Comparison of ENCODE assay signal across 8 cellular contexts in the genomic region with DNA sequence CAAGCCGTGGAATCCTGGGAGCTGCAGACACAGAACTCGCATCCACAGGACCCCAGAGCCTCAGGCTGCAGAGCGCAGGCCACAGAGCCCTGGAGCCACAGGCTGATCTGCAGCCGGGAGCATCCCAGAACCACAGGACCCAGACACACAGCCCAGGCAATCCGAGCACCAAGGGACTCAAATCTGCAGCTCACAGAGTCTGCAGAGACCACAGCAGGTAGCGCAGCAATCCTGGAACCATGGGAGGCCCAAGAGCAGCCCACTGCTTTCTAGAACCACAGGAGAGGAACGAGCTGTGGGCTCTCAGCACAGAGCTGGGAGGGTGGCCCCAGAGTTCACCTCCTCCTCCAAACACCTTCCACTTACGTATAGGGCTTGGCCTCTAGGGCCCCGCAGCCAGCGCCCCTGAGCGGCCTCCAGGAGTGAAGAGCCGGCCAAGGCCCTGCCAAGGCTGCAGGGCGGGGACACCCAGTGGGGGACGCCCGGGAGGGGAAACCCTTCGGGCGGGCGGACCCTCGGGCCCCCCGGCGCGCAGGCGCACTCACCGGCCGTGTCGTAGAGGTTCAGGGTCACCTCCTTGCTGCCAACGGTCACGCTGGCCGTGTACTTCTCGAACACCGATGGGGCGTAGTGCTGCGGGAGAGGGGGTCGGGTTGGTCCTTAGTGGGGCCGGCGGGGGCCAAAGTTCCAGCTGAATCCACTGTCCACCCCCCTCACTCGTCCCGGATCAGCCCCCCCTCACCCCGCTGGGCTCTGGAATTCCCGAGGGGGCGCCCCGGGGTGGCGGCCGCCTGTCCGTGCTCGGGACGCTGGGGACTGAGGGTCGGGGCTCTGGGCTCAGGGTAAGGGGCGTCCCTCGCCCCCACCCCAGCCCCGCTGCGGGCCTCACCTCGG. TPM values are rescaled to one million over a fixed set of nuclear protein-coding genes. Genes with fewer than 3 reads are reported as not detected.
DNase-seq lines count a peak whose midpoint lies in the region; ATAC-seq and TF ChIP-seq lines count a peak whose summit lies in the region.

No MANE protein-coding gene starts in this region.

- H3K36me3 ChIP-seq in colonic mucosa (no peaks in the 10 kb centered on the region), muscle layer of duodenum (ENCODE audit: control insufficient read depth in 1 of 2, insufficient read depth in 2 of 2, low read length in 2 of 2) (no peaks in the 10 kb centered on the region)

- peak overlapping the region; percentile 94 for H3K4me3 Mint-ChIP-seq in T-helper 2 cell treated with Interferon-gamma antibody and Interleukin-4, amounts not matched to agents 5 μg/mL and 100 μg/mL, for 36 hours

- H3K4me3 ChIP-seq in colonic mucosa = peak overlapping the region; percentile 70
- H3K4me3 ChIP-seq in muscle layer of duodenum (ENCODE audit: low read depth in 1 of 2, low read length in 2 of 2) = peak overlapping the region; percentile 53 to 71

- peak; percentile 40 for TF ChIP-seq POLR2A in GM19193 (IDR thresholded peaks at IDR 0.05; ENCODE audit: extremely low read depth, insufficient read depth, insufficient read length)

- ATAC-seq in HG03280 (IDR thresholded peaks at IDR 0.05; ENCODE audit: unreplicated experiment) (no peak), HG02678 (IDR thresholded peaks at IDR 0.05; ENCODE audit: unreplicated experiment) (no peak)

- H3K9me3 Mint-ChIP-seq in T-helper 2 cell treated with Interferon-gamma antibody and Interleukin-4, amounts not matched to agents 5 μg/mL and 100 μg/mL, for 36 hours = no peaks in the 10 kb centered on the region

- no peaks in the 10 kb centered on the region for H3K27me3 ChIP-seq in colonic mucosa
- no peaks in the 10 kb centered on the region for H3K27me3 ChIP-seq in muscle layer of duodenum (ENCODE audit: low read depth, low read length)

- peak overlapping the region; percentile 78 for H3K27ac ChIP-seq in colonic mucosa
- no peak overlapping the region for H3K27ac ChIP-seq in muscle layer of duodenum (ENCODE audit: low read length)

- H3K9me3 ChIP-seq in colonic mucosa (no peaks in the 10 kb centered on the region), muscle layer of duodenum (ENCODE audit: control insufficient read depth in 1 of 2, low read length in 2 of 2) (no peaks in the 10 kb centered on the region)

- H3K4me1 ChIP-seq in colonic mucosa (peaks cover 35% of the 10 kb centered on the region), muscle layer of duodenum (ENCODE audit: control insufficient read depth in 1 of 2, insufficient read depth in 2 of 2, low read length in 2 of 2) (peaks cover 22 to 43% of the 10 kb centered on the region in 2 donors)

- H3K36me3 Mint-ChIP-seq in T-helper 2 cell treated with Interferon-gamma antibody and Interleukin-4, amounts not matched to agents 5 μg/mL and 100 μg/mL, for 36 hours (ENCODE audit: low read depth) = peaks cover 39% of the 10 kb centered on the region

- DNase-seq in T-helper 2 cell treated with Interferon-gamma antibody and Interleukin-4, amounts not matched to agents 5 μg/mL and 100 μg/mL, for 36 hours (ENCODE audit: low spot score) = peak; percentile 65
- no peak for DNase-seq in colonic mucosa
- no peak for DNase-seq in NCI-H146 (lab: John Stamatoyannopoulos, UW)
- DNase-seq in SK-N-DZ (ENCODE audit: low spot score) = no peak

- TF ChIP-seq CTCF in colonic mucosa (IDR thresholded peaks at IDR 0.05) = no peak

- H3K4me1 Mint-ChIP-seq in T-helper 2 cell treated with Interferon-gamma antibody and Interleukin-4, amounts not matched to agents 5 μg/mL and 100 μg/mL, for 36 hours (ENCODE audit: low read depth) = peaks cover 58% of the 10 kb centered on the region

- intact Hi-C loops in colonic mucosa (cut with DNase I) = loop anchor here (5.0 kb wide), 2 partner anchors 94 to 96 kb away; a partner anchor contains a TSS

- H3K9ac ChIP-seq in colonic mucosa (ENCODE audit: low read depth in 2 of 2, low read length in 2 of 2) = peak overlapping the region; percentile 77 to 93

- H3K27ac Mint-ChIP-seq in T-helper 2 cell treated with Interferon-gamma antibody and Interleukin-4, amounts not matched to agents 5 μg/mL and 100 μg/mL, for 36 hours = peak overlapping the region; percentile 79

- H3K27me3 Mint-ChIP-seq in T-helper 2 cell treated with Interferon-gamma antibody and Interleukin-4, amounts not matched to agents 5 μg/mL and 100 μg/mL, for 36 hours (ENCODE audit: low read depth) = no peaks in the 10 kb centered on the region

RNA-seq across cellular contexts. Expression of a gene that starts 0.6 kb away (rescaled TPM):
- 10 to 100 TPM; 58.0 to 74.5 TPM for total RNA-seq in colonic mucosa
- polyA plus RNA-seq in SK-N-DZ (2014; cell fraction: cytosol; rRNA removed) = 0.90 and 3.7 TPM in 2 replicates
- polyA plus RNA-seq in SK-N-DZ (2014; cell fraction: nucleus; rRNA removed) = 57.6 and 75.5 TPM in 2 replicates

RNA-seq across cellular contexts. Expression of a gene that starts 11.0 kb away (rescaled TPM):
- 10 to 100 TPM; 20.4 to 25.4 TPM for total RNA-seq in colonic mucosa
- 3.3 and 4.6 TPM in 2 replicates for polyA plus RNA-seq in SK-N-DZ (2014; cell fraction: cytosol; rRNA removed)
- 3.4 and 6.6 TPM in 2 replicates for polyA plus RNA-seq in SK-N-DZ (2014; cell fraction: nucleus; rRNA removed)
